In the genomic region with DNA sequence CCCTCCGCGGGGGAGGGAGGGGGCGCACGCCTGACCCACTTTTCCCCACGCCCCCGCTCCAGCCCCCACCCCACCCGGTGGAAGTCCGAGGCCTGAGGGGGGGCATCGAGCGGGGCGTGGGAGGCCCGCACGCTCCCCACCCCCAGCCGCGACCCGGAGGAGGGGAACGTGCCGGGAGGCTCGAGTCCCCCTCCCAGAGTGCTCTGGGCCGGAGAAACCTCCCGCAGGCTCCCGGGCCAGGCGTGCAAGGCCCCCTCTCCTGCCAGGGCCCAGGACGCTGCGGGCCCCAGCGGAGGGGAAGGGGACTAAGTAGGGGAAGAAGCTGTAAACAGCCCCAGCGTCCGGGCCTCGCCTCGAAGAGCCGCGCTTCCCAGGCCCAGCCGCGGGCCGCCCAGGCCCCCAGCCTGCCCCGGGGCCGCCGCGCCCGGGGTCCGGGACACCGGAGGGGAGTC, we compare ENCODE assay signal across 8 cellular contexts. TPM values are rescaled to one million over a fixed set of nuclear protein-coding genes. Genes with fewer than 3 reads are reported as not detected.
DNase-seq lines count a peak whose midpoint lies in the region; ATAC-seq and TF ChIP-seq lines count a peak whose summit lies in the region.

No MANE protein-coding gene starts in this region.

- no peaks in the 10 kb centered on the region for H3K9me3 Mint-ChIP-seq in CD4-positive, alpha-beta memory T cell
- H3K9me3 Mint-ChIP-seq in stimulated activated naive CD8-positive, alpha-beta T cell treated with anti-CD3 and anti-CD28 coated beads, Interleukin-15, amount 100 ng/mL, for 72 hours = no peaks in the 10 kb centered on the region

- CTCF ChIA-PET in CD4-positive, alpha-beta memory T cell (lab: Charles Lee; ENCODE audit: partially characterized antibody) = interaction anchor here (1.0 to 1.3 kb wide), 2 partner anchors 18 to 23 kb away, joined by 3 to 4 read pairs; no protein-coding TSS in a partner anchor

- no peaks in the 10 kb centered on the region for H3K27me3 ChIP-seq in CD4-positive, alpha-beta memory T cell (ENCODE audit: insufficient read depth, low read length)
- H3K27me3 ChIP-seq in Karpas-422 (ENCODE audit: low read length) (no peaks in the 10 kb centered on the region), body of pancreas (no peaks in the 10 kb centered on the region), left lung (peaks cover 0 to 14% of the 10 kb centered on the region in 2 donors)

- TF ChIP-seq POLR2A in body of pancreas (IDR thresholded peaks at IDR 0.05) = no peak

- DNase-seq in CD4-positive, alpha-beta memory T cell = peak in 2 of 5 donors; percentile 8 to 36
- DNase-seq in Karpas-422 (no peak), body of pancreas (peak in 2 of 4 donors; percentile 25 to 28), left lung (peak; percentile 37 to 86), ecto neural progenitor cell (ENCODE audit: low spot score) (no peak), MV-4-11 (lab: John Stamatoyannopoulos, UW) (no peak)
- DNase-seq in stimulated activated naive CD8-positive, alpha-beta T cell treated with anti-CD3 and anti-CD28 coated beads, Interleukin-15, amount 100 ng/mL, for 72 hours = no peak

- TF ChIP-seq CTCF in body of pancreas (IDR thresholded peaks at IDR 0.05) (no peak), left lung (IDR thresholded peaks at IDR 0.05) (no peak)

- POLR2A ChIA-PET in CD4-positive, alpha-beta memory T cell (lab: Charles Lee; ENCODE audit: partially characterized antibody) = interaction anchor here (0.5 to 2.0 kb wide), 12 partner anchors 11 to 580 kb away, joined by 3 to 24 read pairs (median 4); partner anchors contain the start of gene BPTF

- H3K9me2 ChIP-seq in Karpas-422 (replicated peaks; ENCODE audit: insufficient read depth, low read length) = no peaks in the 10 kb centered on the region

- peak overlapping the region; percentile 82 for H3K4me2 ChIP-seq in Karpas-422 (ENCODE audit: low read depth, low read length, poor library complexity, severe bottlenecking)

- peaks cover 13% of the 10 kb centered on the region; the same call in 1 of the 2 replicates for H4K20me1 ChIP-seq in Karpas-422 (ENCODE audit: insufficient read depth, low read depth, low read length)

- peak overlapping the region in 4 of 7 donors; percentile 88 to 96 (median 93) for H3K27ac Mint-ChIP-seq in CD4-positive, alpha-beta memory T cell
- H3K27ac Mint-ChIP-seq in stimulated activated naive CD8-positive, alpha-beta T cell treated with anti-CD3 and anti-CD28 coated beads, Interleukin-15, amount 100 ng/mL, for 72 hours = peak overlapping the region; percentile 94 to 96

- peak overlapping the region; percentile 84 for H3K27ac ChIP-seq in CD4-positive, alpha-beta memory T cell (ENCODE audit: low read depth, low read length)
- H3K27ac ChIP-seq in Karpas-422 (ENCODE audit: low read length) (peak overlapping the region; percentile 35; the same call in 1 of the 2 replicates), body of pancreas (peak overlapping the region; percentile 64 to 94 (median 90)), left lung (peak overlapping the region; percentile 78 to 91)

- H3K4me1 Mint-ChIP-seq in CD4-positive, alpha-beta memory T cell = peaks cover 48 to 65% (median 55%) of the 10 kb centered on the region in 4 donors
- peaks cover 49% of the 10 kb centered on the region for H3K4me1 Mint-ChIP-seq in stimulated activated naive CD8-positive, alpha-beta T cell treated with anti-CD3 and anti-CD28 coated beads, Interleukin-15, amount 100 ng/mL, for 72 hours

- H3K36me3 Mint-ChIP-seq in CD4-positive, alpha-beta memory T cell = peaks cover 5 to 36% of the 10 kb centered on the region in 2 donors

- H3K9ac ChIP-seq in Karpas-422 (ENCODE audit: low read length) = peak overlapping the region; percentile 94

- peak overlapping the region; percentile 100; the same call in 1 of the 2 replicates for H2AFZ ChIP-seq in Karpas-422 (ENCODE audit: low read length)

- peaks cover 68% of the 10 kb centered on the region for H3K4me1 ChIP-seq in CD4-positive, alpha-beta memory T cell (ENCODE audit: insufficient read depth, low read length)
- peaks cover 38% of the 10 kb centered on the region for H3K4me1 ChIP-seq in Karpas-422 (ENCODE audit: low read length)
- H3K4me1 ChIP-seq in body of pancreas = peaks cover 47% of the 10 kb centered on the region
- peaks cover 19 to 61% of the 10 kb centered on the region in 2 donors for H3K4me1 ChIP-seq in left lung

- WGBS in body of pancreas, 2 donors = 0% methylated on average over 7 to 24 of the region's 42 CpGs

- H3K9me3 ChIP-seq in CD4-positive, alpha-beta memory T cell (ENCODE audit: control insufficient read depth in 1 of 2, low read length in 2 of 2) = no peaks in the 10 kb centered on the region
- no peaks in the 10 kb centered on the region for H3K9me3 ChIP-seq in Karpas-422 (ENCODE audit: low read length)
- H3K9me3 ChIP-seq in body of pancreas = no peaks in the 10 kb centered on the region
- H3K9me3 ChIP-seq in left lung = no peaks in the 10 kb centered on the region

- no peaks in the 10 kb centered on the region for H3K27me3 Mint-ChIP-seq in CD4-positive, alpha-beta memory T cell
- H3K27me3 Mint-ChIP-seq in stimulated activated naive CD8-positive, alpha-beta T cell treated with anti-CD3 and anti-CD28 coated beads, Interleukin-15, amount 100 ng/mL, for 72 hours = peaks cover 18% of the 10 kb centered on the region

- peak overlapping the region; percentile 88 to 93 (median 90) for H3K4me3 Mint-ChIP-seq in CD4-positive, alpha-beta memory T cell
- peak overlapping the region; percentile 85 to 92 for H3K4me3 Mint-ChIP-seq in stimulated activated naive CD8-positive, alpha-beta T cell treated with anti-CD3 and anti-CD28 coated beads, Interleukin-15, amount 100 ng/mL, for 72 hours

- intact Hi-C loops in CD4-positive, alpha-beta memory T cell (cut with micrococcal nuclease) = loop anchor here (5.0 kb wide), 2 partner anchors 118 to 473 kb away; partner anchors contain the start of gene NOL11
- intact Hi-C loops in body of pancreas (cut with DNase I) = no loop called here
- intact Hi-C loops in left lung (cut with DNase I) = no loop called here

- peaks cover 9% of the 10 kb centered on the region for H3K36me3 ChIP-seq in CD4-positive, alpha-beta memory T cell (ENCODE audit: insufficient read depth, low read length)
- H3K36me3 ChIP-seq in Karpas-422 (ENCODE audit: insufficient read depth, low read length) = peaks cover 21% of the 10 kb centered on the region; the same call in 1 of the 2 replicates
- no peaks in the 10 kb centered on the region for H3K36me3 ChIP-seq in body of pancreas (replicated peaks in 1 of 2; ENCODE audit: insufficient read depth in 1 of 2, low read depth in 2 of 2)
- peaks cover 0 to 10% of the 10 kb centered on the region in 2 donors for H3K36me3 ChIP-seq in left lung

- ATAC-seq in GM21526 (IDR thresholded peaks at IDR 0.05; ENCODE audit: low FRiP score, unreplicated experiment) = peak; percentile 30
- ATAC-seq in body of pancreas = peak; percentile 20
- peak; percentile 14 for ATAC-seq in left lung
- ATAC-seq in stimulated activated naive CD8-positive, alpha-beta T cell treated with anti-CD3 and anti-CD28 coated beads, Interleukin-15, amount 100 ng/mL, for 72 hours = peak; percentile 66

- peak overlapping the region; percentile 78 to 81 for H3K4me3 ChIP-seq in CD4-positive, alpha-beta memory T cell (ENCODE audit: low read length in 2 of 2)
- H3K4me3 ChIP-seq in Karpas-422 (ENCODE audit: low read length) (peak overlapping the region; percentile 80), body of pancreas (peak overlapping the region; percentile 85 to 97), left lung (peak overlapping the region; percentile 80 to 100)

- H3K79me2 ChIP-seq in Karpas-422 (ENCODE audit: low read length) = peaks cover 51% of the 10 kb centered on the region

RNA-seq across cellular contexts. Expression of gene HELZ, which starts 0.3 kb away (rescaled TPM):
- 100 to 1,000 TPM; 100 to 104 TPM for total RNA-seq in CD4-positive, alpha-beta memory T cell
- 10 to 100 TPM; 32.0 to 72.3 TPM for polyA plus RNA-seq in CD4-positive, alpha-beta memory T cell
- 54.9 and 77.9 TPM in 2 replicates for total RNA-seq in Karpas-422 (2014; rRNA removed; shearing (Covaris generic); ENCODE audit: low replicate concordance)
- total RNA-seq in body of pancreas = 10 to 100 TPM; 21.0 to 34.6 TPM
- total RNA-seq in left lung = 10 to 100 TPM; 60.2 to 64.6 TPM

Comparison
In these comparisons a context has a peak if more than half of its experiments do, and no peak if none do; other contexts are left out.
1. DNase-seq: peak in left lung (2 of 2); none in Karpas-422 (single experiment), stimulated activated naive CD8-positive, alpha-beta T cell treated with anti-CD3 and anti-CD28 coated beads, Interleukin-15, amount 100 ng/mL, for 72 hours (0 of 2), ecto neural progenitor cell (single experiment) and MV-4-11 (single experiment).
2. H3K27ac ChIP-seq: peak in every context shown above with its lines; median percentile 90 in body of pancreas; 84 in left lung; 84 in CD4-positive, alpha-beta memory T cell; 35 in Karpas-422.
3. ATAC-seq: peak in every context shown above with its lines; median percentile 66 in stimulated activated naive CD8-positive, alpha-beta T cell treated with anti-CD3 and anti-CD28 coated beads, Interleukin-15, amount 100 ng/mL, for 72 hours; 30 in GM21526; 20 in body of pancreas; 14 in left lung.
4. Peak in every context shown above with its lines, with median percentiles within 50 percentile points of each other: H3K4me3 ChIP-seq.